In the genomic region with DNA sequence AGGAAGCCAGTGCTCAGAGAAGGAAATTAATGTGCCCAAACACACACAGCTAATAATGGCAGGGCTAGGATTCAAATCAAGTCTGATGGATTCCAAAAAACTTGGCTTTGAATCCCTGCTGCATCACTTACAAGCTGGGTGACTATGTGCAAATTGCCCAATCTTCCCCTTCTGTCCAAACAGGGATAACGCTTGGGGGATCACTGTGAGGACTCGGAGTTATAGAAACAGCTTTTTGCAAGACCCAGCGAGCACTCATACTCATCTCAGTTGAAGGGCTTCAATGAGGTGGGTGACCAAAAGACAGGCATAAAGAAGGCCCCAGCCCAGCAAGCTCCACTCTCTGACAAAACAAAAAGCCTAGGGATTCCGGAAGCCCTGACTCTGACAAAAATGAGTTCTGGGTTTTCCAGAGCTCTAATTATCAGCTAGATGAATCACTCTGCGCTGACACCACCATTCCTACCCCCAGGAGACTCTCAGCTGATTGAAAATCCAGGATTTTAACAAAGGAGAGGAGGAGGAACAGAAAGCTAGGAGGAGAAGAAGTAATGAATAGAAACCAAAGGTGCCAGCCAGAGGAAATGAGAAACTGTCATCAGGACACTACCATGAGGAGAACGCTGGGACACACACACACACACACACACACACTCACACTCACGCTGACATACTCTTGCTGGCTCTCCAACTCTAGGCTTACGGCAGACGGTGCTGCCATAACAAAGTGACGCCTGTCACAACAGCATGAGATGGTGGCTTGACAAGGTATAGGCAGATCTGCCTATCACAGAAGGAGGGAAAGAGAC, we compare ENCODE assay signal across 1 cellular context.
TF ChIP-seq lines count a peak whose summit lies in the region.

No MANE protein-coding gene starts in this region.

TF ChIP-seq in K562, 482 proteins besides CTCF, POLR2A, EP300 and RAD21 (continued from another document):
- no peak for TF ChIP-seq SP2 (IDR thresholded peaks at IDR 0.05; ENCODE audit: extremely low read depth, low read depth, low read length, poor library complexity, severe bottlenecking)
- TF ChIP-seq ETV5 (CRISPR knock-in tag; IDR thresholded peaks at IDR 0.05; ENCODE audit: low read depth) = no peak; the same call in 1 of the 2 replicates
- no peak; a peak in 1 of 4 replicates for TF ChIP-seq SRF (CRISPR knock-in tag; IDR thresholded peaks at IDR 0.05)
- no peak for TF ChIP-seq BCOR (IDR thresholded peaks at IDR 0.05)
- TF ChIP-seq HNRNPH1 (optimal IDR thresholded peaks at IDR 0.05; ENCODE audit: low read depth, low read length) = no peak
- no peak for TF ChIP-seq ZNF354B (CRISPR knock-in tag; IDR thresholded peaks at IDR 0.05)
- TF ChIP-seq, protein P1, sequence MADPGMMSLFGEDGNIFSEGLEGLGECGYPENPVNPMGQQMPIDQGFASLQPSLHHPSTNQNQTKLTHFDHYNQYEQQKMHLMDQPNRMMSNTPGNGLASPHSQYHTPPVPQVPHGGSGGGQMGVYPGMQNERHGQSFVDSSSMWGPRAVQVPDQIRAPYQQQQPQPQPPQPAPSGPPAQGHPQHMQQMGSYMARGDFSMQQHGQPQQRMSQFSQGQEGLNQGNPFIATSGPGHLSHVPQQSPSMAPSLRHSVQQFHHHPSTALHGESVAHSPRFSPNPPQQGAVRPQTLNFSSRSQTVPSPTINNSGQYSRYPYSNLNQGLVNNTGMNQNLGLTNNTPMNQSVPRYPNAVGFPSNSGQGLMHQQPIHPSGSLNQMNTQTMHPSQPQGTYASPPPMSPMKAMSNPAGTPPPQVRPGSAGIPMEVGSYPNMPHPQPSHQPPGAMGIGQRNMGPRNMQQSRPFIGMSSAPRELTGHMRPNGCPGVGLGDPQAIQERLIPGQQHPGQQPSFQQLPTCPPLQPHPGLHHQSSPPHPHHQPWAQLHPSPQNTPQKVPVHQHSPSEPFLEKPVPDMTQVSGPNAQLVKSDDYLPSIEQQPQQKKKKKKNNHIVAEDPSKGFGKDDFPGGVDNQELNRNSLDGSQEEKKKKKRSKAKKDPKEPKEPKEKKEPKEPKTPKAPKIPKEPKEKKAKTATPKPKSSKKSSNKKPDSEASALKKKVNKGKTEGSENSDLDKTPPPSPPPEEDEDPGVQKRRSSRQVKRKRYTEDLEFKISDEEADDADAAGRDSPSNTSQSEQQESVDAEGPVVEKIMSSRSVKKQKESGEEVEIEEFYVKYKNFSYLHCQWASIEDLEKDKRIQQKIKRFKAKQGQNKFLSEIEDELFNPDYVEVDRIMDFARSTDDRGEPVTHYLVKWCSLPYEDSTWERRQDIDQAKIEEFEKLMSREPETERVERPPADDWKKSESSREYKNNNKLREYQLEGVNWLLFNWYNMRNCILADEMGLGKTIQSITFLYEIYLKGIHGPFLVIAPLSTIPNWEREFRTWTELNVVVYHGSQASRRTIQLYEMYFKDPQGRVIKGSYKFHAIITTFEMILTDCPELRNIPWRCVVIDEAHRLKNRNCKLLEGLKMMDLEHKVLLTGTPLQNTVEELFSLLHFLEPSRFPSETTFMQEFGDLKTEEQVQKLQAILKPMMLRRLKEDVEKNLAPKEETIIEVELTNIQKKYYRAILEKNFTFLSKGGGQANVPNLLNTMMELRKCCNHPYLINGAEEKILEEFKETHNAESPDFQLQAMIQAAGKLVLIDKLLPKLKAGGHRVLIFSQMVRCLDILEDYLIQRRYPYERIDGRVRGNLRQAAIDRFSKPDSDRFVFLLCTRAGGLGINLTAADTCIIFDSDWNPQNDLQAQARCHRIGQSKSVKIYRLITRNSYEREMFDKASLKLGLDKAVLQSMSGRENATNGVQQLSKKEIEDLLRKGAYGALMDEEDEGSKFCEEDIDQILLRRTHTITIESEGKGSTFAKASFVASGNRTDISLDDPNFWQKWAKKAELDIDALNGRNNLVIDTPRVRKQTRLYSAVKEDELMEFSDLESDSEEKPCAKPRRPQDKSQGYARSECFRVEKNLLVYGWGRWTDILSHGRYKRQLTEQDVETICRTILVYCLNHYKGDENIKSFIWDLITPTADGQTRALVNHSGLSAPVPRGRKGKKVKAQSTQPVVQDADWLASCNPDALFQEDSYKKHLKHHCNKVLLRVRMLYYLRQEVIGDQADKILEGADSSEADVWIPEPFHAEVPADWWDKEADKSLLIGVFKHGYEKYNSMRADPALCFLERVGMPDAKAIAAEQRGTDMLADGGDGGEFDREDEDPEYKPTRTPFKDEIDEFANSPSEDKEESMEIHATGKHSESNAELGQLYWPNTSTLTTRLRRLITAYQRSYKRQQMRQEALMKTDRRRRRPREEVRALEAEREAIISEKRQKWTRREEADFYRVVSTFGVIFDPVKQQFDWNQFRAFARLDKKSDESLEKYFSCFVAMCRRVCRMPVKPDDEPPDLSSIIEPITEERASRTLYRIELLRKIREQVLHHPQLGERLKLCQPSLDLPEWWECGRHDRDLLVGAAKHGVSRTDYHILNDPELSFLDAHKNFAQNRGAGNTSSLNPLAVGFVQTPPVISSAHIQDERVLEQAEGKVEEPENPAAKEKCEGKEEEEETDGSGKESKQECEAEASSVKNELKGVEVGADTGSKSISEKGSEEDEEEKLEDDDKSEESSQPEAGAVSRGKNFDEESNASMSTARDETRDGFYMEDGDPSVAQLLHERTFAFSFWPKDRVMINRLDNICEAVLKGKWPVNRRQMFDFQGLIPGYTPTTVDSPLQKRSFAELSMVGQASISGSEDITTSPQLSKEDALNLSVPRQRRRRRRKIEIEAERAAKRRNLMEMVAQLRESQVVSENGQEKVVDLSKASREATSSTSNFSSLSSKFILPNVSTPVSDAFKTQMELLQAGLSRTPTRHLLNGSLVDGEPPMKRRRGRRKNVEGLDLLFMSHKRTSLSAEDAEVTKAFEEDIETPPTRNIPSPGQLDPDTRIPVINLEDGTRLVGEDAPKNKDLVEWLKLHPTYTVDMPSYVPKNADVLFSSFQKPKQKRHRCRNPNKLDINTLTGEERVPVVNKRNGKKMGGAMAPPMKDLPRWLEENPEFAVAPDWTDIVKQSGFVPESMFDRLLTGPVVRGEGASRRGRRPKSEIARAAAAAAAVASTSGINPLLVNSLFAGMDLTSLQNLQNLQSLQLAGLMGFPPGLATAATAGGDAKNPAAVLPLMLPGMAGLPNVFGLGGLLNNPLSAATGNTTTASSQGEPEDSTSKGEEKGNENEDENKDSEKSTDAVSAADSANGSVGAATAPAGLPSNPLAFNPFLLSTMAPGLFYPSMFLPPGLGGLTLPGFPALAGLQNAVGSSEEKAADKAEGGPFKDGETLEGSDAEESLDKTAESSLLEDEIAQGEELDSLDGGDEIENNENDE (IDR thresholded peaks at IDR 0.05; ENCODE audit: low read depth, low read length) = no peak
- no peak for TF ChIP-seq FOXK1 (CRISPR knock-in tag; IDR thresholded peaks at IDR 0.05; ENCODE audit: borderline replicate concordance)
- TF ChIP-seq ARNT (IDR thresholded peaks at IDR 0.05) = no peak
- no peak for TF ChIP-seq BHLHE40 (IDR thresholded peaks at IDR 0.05; ENCODE audit: low read length)
- TF ChIP-seq MCM7 (IDR thresholded peaks at IDR 0.05) = no peak
- TF ChIP-seq LCOR (CRISPR knock-in tag; IDR thresholded peaks at IDR 0.05) = no peak
- TF ChIP-seq FUS (optimal IDR thresholded peaks at IDR 0.05; ENCODE audit: low read depth, low read length) = no peak
- no peak for TF ChIP-seq PHF20 (IDR thresholded peaks at IDR 0.05; ENCODE audit: partially characterized antibody)
TF ChIP-seq in K562: peak in this region for 70.
